ENCODE assay signal across 2 cellular contexts in genomic region chr18:27008575-27008974, GRCh38.
TF ChIP-seq lines count a peak whose summit lies in the region.

No MANE protein-coding gene starts in this region.

TF ChIP-seq in GM23338, 12 proteins besides CTCF, POLR2A, EP300 and RAD21 (continued from another document):
- TF ChIP-seq REST (IDR thresholded peaks at IDR 0.05; ENCODE audit: unreplicated experiment) (no peak), EZH2phosphoT487 (IDR thresholded peaks at IDR 0.05; ENCODE audit: unreplicated experiment) (no peak), POLR2AphosphoS5 (IDR thresholded peaks at IDR 0.05; ENCODE audit: low read depth) (no peak), STAT1 (IDR thresholded peaks at IDR 0.05; ENCODE audit: unreplicated experiment) (no peak), ZNF331 (CRISPR knock-in tag; IDR thresholded peaks at IDR 0.05; ENCODE audit: low read depth) (no peak), ETS1 (IDR thresholded peaks at IDR 0.05) (no peak), JUNB (IDR thresholded peaks at IDR 0.05; ENCODE audit: unreplicated experiment) (no peak), ZNF462 (CRISPR knock-in tag; IDR thresholded peaks at IDR 0.05) (no peak), CREB1 (CRISPR knock-in tag; IDR thresholded peaks at IDR 0.05; ENCODE audit: low read depth) (no peak), ZNF114 (CRISPR knock-in tag; IDR thresholded peaks at IDR 0.05) (no peak)
TF ChIP-seq in GM23338: peak in this region for 0.

TF ChIP-seq in WTC11, 78 proteins besides CTCF, POLR2A, EP300 and RAD21 (continued from another document):
- no peak for TF ChIP-seq SMAD3 (CRISPR knock-in tag; IDR thresholded peaks at IDR 0.05; ENCODE audit: borderline replicate concordance)
- TF ChIP-seq ATF3 (CRISPR knock-in tag; conservative IDR thresholded peaks at IDR 0.05): no peak
- TF ChIP-seq HMGXB4 (CRISPR knock-in tag; IDR thresholded peaks at IDR 0.05): no peak
- TF ChIP-seq FOXJ3 (CRISPR knock-in tag; IDR thresholded peaks at IDR 0.05; ENCODE audit: borderline replicate concordance): no peak
